Comparison of ENCODE assay signal across 21 cellular contexts in genomic region chr15:28111552-28111951, GRCh38. TPM values are rescaled to one million over a fixed set of nuclear protein-coding genes. Genes with fewer than 3 reads are reported as not detected.
DNase-seq lines count a peak whose midpoint lies in the region; ATAC-seq, FAIRE-seq and TF ChIP-seq lines count a peak whose summit lies in the region.
"Had no signal": no experiment of that assay in that cellular context is flagged by ENCODE, and none has a peak within 500 bp of the region (broad histone marks: within the 10 kb centered on the region; RNA-seq: fewer than 3 reads in every experiment).

No MANE protein-coding gene starts in this region.

- no peaks in the 10 kb centered on the region for H3K9me1 ChIP-seq in K562 (ENCODE audit: control insufficient read depth, insufficient read depth, low read length)

- peaks cover 49% of the 10 kb centered on the region for H3K36me3 Mint-ChIP-seq in nephron progenitor cell (ENCODE audit: low read depth)

- H3K4me1 Mint-ChIP-seq in nephron progenitor cell = peaks cover 15% of the 10 kb centered on the region

- no peaks in the 10 kb centered on the region for H3K9me3 Mint-ChIP-seq in nephron progenitor cell

- H3K27me3 Mint-ChIP-seq in nephron progenitor cell (ENCODE audit: low read depth, poor library complexity) = peaks cover 10% of the 10 kb centered on the region

- H3K27ac Mint-ChIP-seq in nephron progenitor cell = peak overlapping the region; percentile 23

- no peak for FAIRE-seq in K562 (lab: Jason Lieb, UNC)
- FAIRE-seq: HepG2 had no signal

- H4K20me1 ChIP-seq in K562 (replicated peaks; ENCODE audit: control insufficient read depth, insufficient read depth, low read length) = no peaks in the 10 kb centered on the region; the same call in 1 of the 2 replicates

- TF ChIP-seq CTCF in right atrium auricular region (IDR thresholded peaks at IDR 0.05) = no peak
- no peak for TF ChIP-seq CTCF in K562 (IDR thresholded peaks at IDR 0.05 in 2 of 3, conservative IDR thresholded peaks at IDR 0.05 in 1 of 3; ENCODE audit: insufficient read depth in 2 of 3, low read depth in 1 of 3, low read length in 3 of 3)
- TF ChIP-seq CTCF in nephron progenitor cell (IDR thresholded peaks at IDR 0.05) = no peak
- TF ChIP-seq CTCF in vagina (IDR thresholded peaks at IDR 0.05) = no peak

- H2AFZ ChIP-seq in K562 (ENCODE audit: low read depth, low read length) = no peak overlapping the region

- H3K27ac ChIP-seq in right atrium auricular region = no peak overlapping the region
- no peak overlapping the region for H3K27ac ChIP-seq in K562 (ENCODE audit: extremely low read depth, low read depth, low read length)
- H3K27ac ChIP-seq in vagina = no peak overlapping the region
- H3K27ac ChIP-seq: SJSA1 had no signal

- BruUV-seq in K562 (replicated peaks; lab: Mats Ljungman, UMichigan) = TSS peak; percentile 32

- DNase-seq in right atrium auricular region (ENCODE audit: low spot score) (peak; percentile 46), cardiac septum (ENCODE audit: low spot score) (no peak), K562 (ENCODE audit: extremely low read depth in 1 of 4, low spot score in 3 of 4) (no peak), nephron progenitor cell (no peak), vagina (ENCODE audit: extremely low spot score in 2 of 2) (peak; percentile 72 to 77), dermis blood vessel endothelial cell (no peak), DMS79 treated with DMSO at 0.1 percent for 48 hours (lab: John Stamatoyannopoulos, UW) (no peak)
- DNase-seq: ACHN, AML-193, Caco-2, DMS153, MM.1S, NCI-H1092 treated with DMSO at 0.1 percent for 48 hours, NCI-H1694, NCI-H2107, NCI-H2227 treated with DMSO at 0.1 percent for 48 hours, NCI-H526 treated with DMSO at 0.1 percent for 48 hours had no signal

- H3K4me3 Mint-ChIP-seq in nephron progenitor cell = no peak overlapping the region
- H3K4me3 Mint-ChIP-seq: CD14-positive monocyte had no signal

- H3K4me3 ChIP-seq in right atrium auricular region (no peak overlapping the region), K562 (no peak overlapping the region), vagina (no peak overlapping the region)
- H3K4me3 ChIP-seq: SJSA1 had no signal

- H3K9me3 ChIP-seq in right atrium auricular region = no peaks in the 10 kb centered on the region
- H3K9me3 ChIP-seq in K562 (replicated peaks; ENCODE audit: control insufficient read depth, insufficient read depth, low read depth, low read length) = no peaks in the 10 kb centered on the region
- no peaks in the 10 kb centered on the region for H3K9me3 ChIP-seq in vagina
- H3K9me3 ChIP-seq: Caco-2 had no signal

- TF ChIP-seq EP300 in K562 (IDR thresholded peaks at IDR 0.05; ENCODE audit: low read length) = no peak

- 95% methylated on average over 20 of the region's 26 CpGs for WGBS in K562 (ENCODE audit: insufficient coverage, low coverage, missing lambda C conversion rate)

- H3K27me3 ChIP-seq in right atrium auricular region (no peaks in the 10 kb centered on the region), K562 (ENCODE audit: control insufficient read depth in 2 of 2, insufficient read depth in 2 of 2, low read length in 2 of 2) (no peaks in the 10 kb centered on the region), vagina (no peaks in the 10 kb centered on the region)
- H3K27me3 ChIP-seq: SJSA1 had no signal

- CTCF ChIA-PET in K562 (lab: Yijun Ruan, JAX; ENCODE audit: low intra/inter-chr PET ratio) = no interaction called here

- H3K9ac ChIP-seq in K562 (ENCODE audit: insufficient read depth in 1 of 2, low read depth in 2 of 2, low read length in 2 of 2) = peak overlapping the region in 1 of 2 experiments; percentile 50; a peak in 1 of 4 replicates

- no peak for TF ChIP-seq RAD21 in K562 (CRISPR knock-in tag; conservative IDR thresholded peaks at IDR 0.05 in 1 of 2, IDR thresholded peaks at IDR 0.05 in 1 of 2)

- no peak overlapping the region for H3K4me2 ChIP-seq in K562 (ENCODE audit: insufficient read depth, low read length)

- POLR2A ChIA-PET in K562 (lab: Yijun Ruan, JAX) = no interaction called here

- H3K36me3 ChIP-seq in right atrium auricular region = peaks cover 54% of the 10 kb centered on the region
- H3K36me3 ChIP-seq in K562 (ENCODE audit: control insufficient read depth, insufficient read depth, low read length) = peaks cover 54% of the 10 kb centered on the region; the same call in 2 of the 3 replicates
- peaks cover 4 to 52% of the 10 kb centered on the region in 2 donors for H3K36me3 ChIP-seq in vagina

- TF ChIP-seq POLR2A in K562 (conservative IDR thresholded peaks at IDR 0.05) (no peak), vagina (IDR thresholded peaks at IDR 0.05) (no peak)

- ATAC-seq in K562 = no peak
- ATAC-seq in GM21717 (IDR thresholded peaks at IDR 0.05; ENCODE audit: unreplicated experiment) = no peak
- ATAC-seq: HepG2 had no signal

- no peaks in the 10 kb centered on the region for H3K79me2 ChIP-seq in K562 (ENCODE audit: control insufficient read depth, insufficient read depth, low read length)

- H3K4me1 ChIP-seq in right atrium auricular region = peaks cover 0 to 11% of the 10 kb centered on the region in 2 donors
- H3K4me1 ChIP-seq in K562 (replicated peaks in 1 of 2; ENCODE audit: control insufficient read depth in 2 of 2, insufficient read depth in 2 of 2, low read length in 2 of 2) = peaks cover 0 to 4% of the 10 kb centered on the region in 2 experiments; a peak in 1 of 5 replicates
- H3K4me1 ChIP-seq in vagina = peaks cover 11% of the 10 kb centered on the region
- H3K4me1 ChIP-seq: Caco-2 had no signal

- intact Hi-C loops in cardiac septum (cut with DNase I) (no loop called here), K562 (cut with micrococcal nuclease) (no loop called here), vagina (cut with DNase I) (no loop called here)

- in situ Hi-C loops in K562 (cut with MboI) = no loop called here

TF ChIP-seq in K562, 482 proteins besides CTCF, POLR2A, EP300 and RAD21:
- no peak for TF ChIP-seq ZNF3 (CRISPR knock-in tag; IDR thresholded peaks at IDR 0.05)
- no peak for TF ChIP-seq HMGN3 (IDR thresholded peaks at IDR 0.05; ENCODE audit: borderline replicate concordance, extremely low read depth, insufficient read length, low read depth, low read length)
- TF ChIP-seq ZNF561 (CRISPR knock-in tag; conservative IDR thresholded peaks at IDR 0.05) = no peak
TF ChIP-seq in K562: peak in this region for 0.

RNA-seq across cellular contexts. Expression of gene OCA2, which starts 12.4 kb away (rescaled TPM):
- total RNA-seq in right atrium auricular region = under 1 TPM in 1 of 2 donors, not detected in 1; 0.31 TPM
- not detected for total RNA-seq in cardiac septum
- 1.2 and 2.4 TPM in 2 replicates for total RNA-seq in K562 (2011; cell fraction: chromatin; rRNA removed; ENCODE audit: low replicate concordance)
- 1.5 and 1.6 TPM in 2 replicates for total RNA-seq in K562 (2011; cell fraction: nucleolus; rRNA removed)
- total RNA-seq in K562 (2011; cell fraction: nucleoplasm; rRNA removed) = 1.1 and 1.3 TPM in 2 replicates
- 0.09 and 0.24 TPM in 2 replicates for total RNA-seq in K562 (2014; rRNA removed)
- 0.06 and 0.36 TPM in 2 replicates for total RNA-seq in K562 (2014; rRNA removed; fragmentation: Illumina TruSeq; extraction: Trizol)
- total RNA-seq in K562 (2015; rRNA removed; fragmentation: Illumina TruSeq; extraction: Trizol) = 0.14 and 0.26 TPM in 2 replicates
- total RNA-seq in K562 (2021) = 0.47 and 1.5 TPM in 2 replicates
- 0.59 and 0.61 TPM in 2 replicates for polyA plus RNA-seq in K562 (2011; rRNA removed)
- polyA plus RNA-seq in K562 (2011; cell fraction: cytosol; rRNA removed) = 0.27 and 0.31 TPM in 2 replicates
- polyA plus RNA-seq in K562 (2011; cell fraction: nucleus; rRNA removed) = 1.2 and 1.4 TPM in 2 replicates
- polyA plus RNA-seq in K562 (2012) = 0.33 and 0.47 TPM in 2 replicates
- 0.19 and 0.21 TPM in 2 replicates for polyA plus RNA-seq in K562 (2014; fragmentation: Illumina TruSeq; extraction: Trizol)
- under 1 TPM in 1 of 2 experiments, not detected in 1; 0.07 TPM for polyA plus RNA-seq in K562 (2014; fragmentation: Nextera tagmentation; extraction: Ambion mirVana)
- polyA plus RNA-seq in K562 (2014; rRNA removed) = 0.13 and 0.57 TPM in 2 replicates
- polyA minus RNA-seq in K562 (2011; rRNA and poly(A)+ RNA removed) = 0.42 and 0.63 TPM in 2 replicates
- not detected in 2 replicates for polyA minus RNA-seq in K562 (2011; cell fraction: cytosol; rRNA and poly(A)+ RNA removed)
- polyA minus RNA-seq in K562 (2011; cell fraction: nucleus; rRNA and poly(A)+ RNA removed) = 0.67 TPM in 2 replicates
- total RNA-seq in vagina = 0.25 TPM
- not detected in 2 replicates for total RNA-seq in dermis blood vessel endothelial cell
- polyA plus RNA-seq: CD14-positive monocyte had no signal

Comparison
In these comparisons a context has a peak if more than half of its experiments do, and no peak if none do; other contexts are left out.
1. DNase-seq: peak in right atrium auricular region (single experiment) and vagina (2 of 2); none in cardiac septum (single experiment), K562 (0 of 4), nephron progenitor cell (single experiment), dermis blood vessel endothelial cell (single experiment) and DMS79 treated with DMSO at 0.1 percent for 48 hours (single experiment).